11 cellular contexts compared by ENCODE assay signal in genomic region chr3:143171656-143172055, GRCh38. TPM values are rescaled to one million over a fixed set of nuclear protein-coding genes. Genes with fewer than 3 reads are reported as not detected.
A peak's percentile ranks its signal among the peaks of the same experiment; 100 is the strongest.
DNase-seq lines count a peak whose midpoint lies in the region; ATAC-seq and TF ChIP-seq lines count a peak whose summit lies in the region.
"Had no signal": no experiment of that assay in that cellular context is flagged by ENCODE, and none has a peak within 500 bp of the region (broad histone marks: within the 10 kb centered on the region; RNA-seq: fewer than 3 reads in every experiment).

No MANE protein-coding gene starts in this region.

- no peaks in the 10 kb centered on the region for H3K9me2 ChIP-seq in hepatocyte (replicated peaks; ENCODE audit: insufficient read depth)

- peak overlapping the region; percentile 92 for H3K27ac Mint-ChIP-seq in activated T-helper 1 cell treated with anti-CD3 and anti-CD28 coated beads, Interleukin-12 subunit alpha, Interleukin-12 subunit beta, Interleukin-2, Interleukin-4 antibody, amounts not matched to agents 30 ng/mL and 10 ng/mL and 1 ng/mL, durations not matched to agents 14 hours and 24 hours and 36 hours

- H3K4me3 Mint-ChIP-seq in activated T-helper 1 cell treated with anti-CD3 and anti-CD28 coated beads, Interleukin-12 subunit alpha, Interleukin-12 subunit beta, Interleukin-2, Interleukin-4 antibody, amounts not matched to agents 30 ng/mL and 10 ng/mL and 1 ng/mL, durations not matched to agents 14 hours and 24 hours and 36 hours: peak overlapping the region; percentile 70

- H3K4me3 ChIP-seq in ACC112 (ENCODE audit: low read depth, low read length) (no peak overlapping the region), hepatocyte (no peak overlapping the region)

- no peaks in the 10 kb centered on the region for H3K9me3 ChIP-seq in hepatocyte (ENCODE audit: low read depth)

- H3K9me3 Mint-ChIP-seq in activated T-helper 1 cell treated with anti-CD3 and anti-CD28 coated beads, Interleukin-12 subunit alpha, Interleukin-12 subunit beta, Interleukin-2, Interleukin-4 antibody, amounts not matched to agents 30 ng/mL and 10 ng/mL and 1 ng/mL, durations not matched to agents 14 hours and 24 hours and 36 hours: peaks cover 22% of the 10 kb centered on the region

- TF ChIP-seq CTCF in hepatocyte (IDR thresholded peaks at IDR 0.05; ENCODE audit: poor library complexity): no peak

- H3K79me2 ChIP-seq in ACC112 (ENCODE audit: control insufficient read depth, insufficient read depth, low read length, unreplicated experiment) (no peaks in the 10 kb centered on the region), hepatocyte (no peaks in the 10 kb centered on the region)

- intact Hi-C loops in activated T-helper 1 cell treated with anti-CD3 and anti-CD28 coated beads, Interleukin-12 subunit alpha, Interleukin-12 subunit beta, Interleukin-2, Interleukin-4 antibody, amounts not matched to agents 30 ng/mL and 10 ng/mL and 1 ng/mL, durations not matched to agents 14 hours and 24 hours and 36 hours (cut with micrococcal nuclease): loop anchor here (2.0 to 5.0 kb wide), 2 partner anchors 35 to 501 kb away; no protein-coding TSS in a partner anchor

- no peak overlapping the region for H2AFZ ChIP-seq in ACC112 (ENCODE audit: low read length, unreplicated experiment)
- H2AFZ ChIP-seq in hepatocyte: no peak overlapping the region

- peaks cover 65% of the 10 kb centered on the region for H3K4me1 Mint-ChIP-seq in activated T-helper 1 cell treated with anti-CD3 and anti-CD28 coated beads, Interleukin-12 subunit alpha, Interleukin-12 subunit beta, Interleukin-2, Interleukin-4 antibody, amounts not matched to agents 30 ng/mL and 10 ng/mL and 1 ng/mL, durations not matched to agents 14 hours and 24 hours and 36 hours (ENCODE audit: low read depth)

- H3K27me3 Mint-ChIP-seq in activated T-helper 1 cell treated with anti-CD3 and anti-CD28 coated beads, Interleukin-12 subunit alpha, Interleukin-12 subunit beta, Interleukin-2, Interleukin-4 antibody, amounts not matched to agents 30 ng/mL and 10 ng/mL and 1 ng/mL, durations not matched to agents 14 hours and 24 hours and 36 hours (ENCODE audit: insufficient read depth): no peaks in the 10 kb centered on the region

- H3K27ac ChIP-seq in ACC112 (ENCODE audit: low read depth, low read length): peak overlapping the region; percentile 69
- peak overlapping the region; percentile 44 for H3K27ac ChIP-seq in hepatocyte

- peaks cover 22% of the 10 kb centered on the region for H3K36me3 Mint-ChIP-seq in activated T-helper 1 cell treated with anti-CD3 and anti-CD28 coated beads, Interleukin-12 subunit alpha, Interleukin-12 subunit beta, Interleukin-2, Interleukin-4 antibody, amounts not matched to agents 30 ng/mL and 10 ng/mL and 1 ng/mL, durations not matched to agents 14 hours and 24 hours and 36 hours (ENCODE audit: low read depth)

- no peak overlapping the region for H3K4me2 ChIP-seq in hepatocyte

- no peaks in the 10 kb centered on the region for H3K36me3 ChIP-seq in ACC112 (ENCODE audit: insufficient read depth, low read length)
- H3K36me3 ChIP-seq in hepatocyte (replicated peaks; ENCODE audit: insufficient read depth, low read depth): no peaks in the 10 kb centered on the region

- peaks cover 43% of the 10 kb centered on the region for H3K4me1 ChIP-seq in ACC112 (ENCODE audit: control insufficient read depth, insufficient read depth, low read length, unreplicated experiment)
- H3K4me1 ChIP-seq in hepatocyte (ENCODE audit: insufficient read depth): peaks cover 10% of the 10 kb centered on the region

- 88% methylated on average over 1 of the region's 1 CpG for WGBS in hepatocyte (ENCODE audit: low lambda C conversion rate, missing lambda C conversion rate)

- H4K20me1 ChIP-seq in hepatocyte (ENCODE audit: insufficient read depth, poor library complexity, severe bottlenecking): no peaks in the 10 kb centered on the region

- H3K27me3 ChIP-seq in ACC112 (ENCODE audit: insufficient read depth, low read length) (no peaks in the 10 kb centered on the region), hepatocyte (no peaks in the 10 kb centered on the region)

- DNase-seq in GM03348 (ENCODE audit: low spot score): peak; percentile 39
- no peak for DNase-seq in activated T-helper 1 cell treated with anti-CD3 and anti-CD28 coated beads, Interleukin-12 subunit alpha, Interleukin-12 subunit beta, Interleukin-2, Interleukin-4 antibody, amounts not matched to agents 30 ng/mL and 10 ng/mL and 1 ng/mL, durations not matched to agents 14 hours and 24 hours and 36 hours (ENCODE audit: low spot score)
- no peak for DNase-seq in hepatocyte (ENCODE audit: low spot score)
- no peak for DNase-seq in GM19238 (ENCODE audit: insufficient read length, low spot score)
- no peak for DNase-seq in NCI-H2227 (lab: John Stamatoyannopoulos, UW; ENCODE audit: unreplicated experiment)
- DNase-seq: activated CD4-positive, alpha-beta T cell treated with anti-CD3 and anti-CD28 coated beads, Interleukin-2, amount 50 U/mL, for 1 hour; retina; Right ventricle myocardium superior had no signal

- ATAC-seq in HG02678 (IDR thresholded peaks at IDR 0.05; ENCODE audit: unreplicated experiment) (no peak), HG02588 (IDR thresholded peaks at IDR 0.05; ENCODE audit: unreplicated experiment) (no peak)

RNA-seq across cellular contexts. Expression of gene CHST2, which starts 52.1 kb away (rescaled TPM):
- total RNA-seq in activated T-helper 1 cell treated with anti-CD3 and anti-CD28 coated beads, Interleukin-12 subunit alpha, Interleukin-12 subunit beta, Interleukin-2, Interleukin-4 antibody, amounts not matched to agents 30 ng/mL and 10 ng/mL and 1 ng/mL, durations not matched to agents 14 hours and 24 hours and 36 hours: 11.3 and 11.4 TPM in 2 replicates
- total RNA-seq in hepatocyte: 14.4 and 16.1 TPM in 2 replicates
- polyA plus RNA-seq in hepatocyte: 12.2 and 12.5 TPM in 2 replicates
